ENCODE assay signal across 15 cellular contexts in the genomic region with DNA sequence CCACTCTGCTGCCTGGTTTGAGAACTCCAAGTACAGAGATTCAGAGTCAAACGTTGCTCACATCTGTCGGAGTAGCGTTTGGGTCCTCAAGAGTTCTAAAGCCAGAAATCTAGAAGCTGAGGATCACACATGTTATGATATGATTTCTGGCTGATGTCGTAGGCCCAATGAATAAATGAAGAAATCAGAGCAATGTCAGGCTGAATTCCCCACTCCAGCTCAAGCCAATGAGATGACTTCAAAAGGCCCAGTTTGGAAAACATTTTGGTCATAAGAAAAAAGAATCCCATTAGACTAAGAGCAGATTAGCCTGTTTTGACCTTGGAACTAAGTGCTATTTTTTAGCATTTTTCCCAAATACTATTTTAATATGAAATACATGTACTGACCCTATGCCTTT.
DNase-seq lines count a peak whose midpoint lies in the region; ATAC-seq and TF ChIP-seq lines count a peak whose summit lies in the region.
"Had no signal": no experiment of that assay in that cellular context is flagged by ENCODE, and none has a peak within 500 bp of the region (broad histone marks: within the 10 kb centered on the region; RNA-seq: fewer than 3 reads in every experiment).

No MANE protein-coding gene starts in this region.

- no peaks in the 10 kb centered on the region for H3K9me3 Mint-ChIP-seq in HFFc6
- H3K9me3 Mint-ChIP-seq in activated CD8-positive, alpha-beta T cell treated with anti-CD3 and anti-CD28 coated beads, Interleukin-2, amount 10 ng/mL, durations not matched to agents 7 days and 5 days (ENCODE audit: insufficient read depth), result no peaks in the 10 kb centered on the region
- no peaks in the 10 kb centered on the region for H3K9me3 Mint-ChIP-seq in stimulated activated effector memory CD8-positive, alpha-beta T cell treated with anti-CD3 and anti-CD28 coated beads, Interleukin-12 subunit alpha, Interleukin-12 subunit beta, amount 100 ng/mL, for 72 hours

- CTCF ChIA-PET in activated CD8-positive, alpha-beta T cell treated with anti-CD3 and anti-CD28 coated beads, Interleukin-2, amount 10 ng/mL, durations not matched to agents 7 days and 5 days (lab: Charles Lee), result interaction anchor here (0.9 to 6.8 kb wide), 6 partner anchors 9 to 191 kb away, joined by 3 to 42 read pairs (median 4); no protein-coding TSS in a partner anchor

- peaks cover 53% of the 10 kb centered on the region for H3K36me3 ChIP-seq in right atrium auricular region

- H3K4me3 Mint-ChIP-seq in HFFc6, result peak overlapping the region; percentile 2; the same call in 1 of the 2 replicates
- peak overlapping the region; percentile 63 for H3K4me3 Mint-ChIP-seq in activated CD8-positive, alpha-beta T cell treated with anti-CD3 and anti-CD28 coated beads, Interleukin-2, amount 10 ng/mL, durations not matched to agents 7 days and 5 days
- peak overlapping the region; percentile 71 for H3K4me3 Mint-ChIP-seq in stimulated activated effector memory CD8-positive, alpha-beta T cell treated with anti-CD3 and anti-CD28 coated beads, Interleukin-12 subunit alpha, Interleukin-12 subunit beta, amount 100 ng/mL, for 72 hours
- H3K4me3 Mint-ChIP-seq: dendritic cell treated with granulocyte-macrophage colony-stimulating factor and Interleukin-4, amounts not matched to agents 40 ng/mL and 50 ng/mL, for 4 days had no signal

- peaks cover 2 to 80% of the 10 kb centered on the region in 2 donors for H3K4me1 ChIP-seq in right atrium auricular region

- H3K4me1 Mint-ChIP-seq in HFFc6 (ENCODE audit: low read depth), result peaks cover 96% of the 10 kb centered on the region
- H3K4me1 Mint-ChIP-seq in activated CD8-positive, alpha-beta T cell treated with anti-CD3 and anti-CD28 coated beads, Interleukin-2, amount 10 ng/mL, durations not matched to agents 7 days and 5 days (ENCODE audit: low read depth), result peaks cover 97% of the 10 kb centered on the region
- H3K4me1 Mint-ChIP-seq in stimulated activated effector memory CD8-positive, alpha-beta T cell treated with anti-CD3 and anti-CD28 coated beads, Interleukin-12 subunit alpha, Interleukin-12 subunit beta, amount 100 ng/mL, for 72 hours, result peaks cover 94% of the 10 kb centered on the region

- H3K27me3 ChIP-seq in right atrium auricular region, result no peaks in the 10 kb centered on the region

- peaks cover 4% of the 10 kb centered on the region; the same call in 1 of the 2 replicates for H3K27me3 Mint-ChIP-seq in HFFc6 (ENCODE audit: insufficient read depth)
- H3K27me3 Mint-ChIP-seq in activated CD8-positive, alpha-beta T cell treated with anti-CD3 and anti-CD28 coated beads, Interleukin-2, amount 10 ng/mL, durations not matched to agents 7 days and 5 days (ENCODE audit: low read depth), result no peaks in the 10 kb centered on the region
- H3K27me3 Mint-ChIP-seq: dendritic cell treated with granulocyte-macrophage colony-stimulating factor and Interleukin-4, amounts not matched to agents 40 ng/mL and 50 ng/mL, for 4 days had no signal

- H3K27ac Mint-ChIP-seq in HFFc6, result peak overlapping the region; percentile 79
- peak overlapping the region; percentile 88 for H3K27ac Mint-ChIP-seq in activated CD8-positive, alpha-beta T cell treated with anti-CD3 and anti-CD28 coated beads, Interleukin-2, amount 10 ng/mL, durations not matched to agents 7 days and 5 days
- H3K27ac Mint-ChIP-seq in stimulated activated effector memory CD8-positive, alpha-beta T cell treated with anti-CD3 and anti-CD28 coated beads, Interleukin-12 subunit alpha, Interleukin-12 subunit beta, amount 100 ng/mL, for 72 hours, result peak overlapping the region; percentile 96
- H3K27ac Mint-ChIP-seq: dendritic cell treated with granulocyte-macrophage colony-stimulating factor and Interleukin-4, amounts not matched to agents 40 ng/mL and 50 ng/mL, for 4 days had no signal

- H3K36me3 Mint-ChIP-seq in HFFc6 (ENCODE audit: low read depth), result peaks cover 81% of the 10 kb centered on the region
- H3K36me3 Mint-ChIP-seq in activated CD8-positive, alpha-beta T cell treated with anti-CD3 and anti-CD28 coated beads, Interleukin-2, amount 10 ng/mL, durations not matched to agents 7 days and 5 days (ENCODE audit: low read depth), result peaks cover 98% of the 10 kb centered on the region
- peaks cover 100% of the 10 kb centered on the region for H3K36me3 Mint-ChIP-seq in stimulated activated effector memory CD8-positive, alpha-beta T cell treated with anti-CD3 and anti-CD28 coated beads, Interleukin-12 subunit alpha, Interleukin-12 subunit beta, amount 100 ng/mL, for 72 hours

- TF ChIP-seq CTCF in HFFc6 (IDR thresholded peaks at IDR 0.05), result no peak
- no peak for TF ChIP-seq CTCF in right atrium auricular region (IDR thresholded peaks at IDR 0.05)

- no peaks in the 10 kb centered on the region for H3K9me3 ChIP-seq in right atrium auricular region
- H3K9me3 ChIP-seq: mucosa of descending colon had no signal

- POLR2A ChIA-PET in activated CD8-positive, alpha-beta T cell treated with anti-CD3 and anti-CD28 coated beads, Interleukin-2, amount 10 ng/mL, durations not matched to agents 7 days and 5 days (lab: Charles Lee), result interaction anchor here (0.6 to 16.8 kb wide), 9 partner anchors 8 to 45 kb away, joined by 3 to 175 read pairs (median 6); no protein-coding TSS in a partner anchor

- ATAC-seq in activated CD8-positive, alpha-beta T cell treated with anti-CD3 and anti-CD28 coated beads, Interleukin-2, amount 10 ng/mL, durations not matched to agents 7 days and 5 days, result no peak
- no peak for ATAC-seq in stimulated activated effector memory CD8-positive, alpha-beta T cell treated with anti-CD3 and anti-CD28 coated beads, Interleukin-12 subunit alpha, Interleukin-12 subunit beta, amount 100 ng/mL, for 72 hours
- no peak for ATAC-seq in GM21737 (IDR thresholded peaks at IDR 0.05; ENCODE audit: unreplicated experiment)
- ATAC-seq in GM19324 (IDR thresholded peaks at IDR 0.05; ENCODE audit: low FRiP score, unreplicated experiment), result no peak
- ATAC-seq: mucosa of descending colon had no signal

- DNase-seq in HFFc6 (no peak), right atrium auricular region (ENCODE audit: low spot score) (no peak), CD1c-positive myeloid dendritic cell (ENCODE audit: extremely low spot score) (no peak), NOMO-1 (lab: John Stamatoyannopoulos, UW; ENCODE audit: unreplicated experiment in 2 of 2) (no peak)
- no peak for DNase-seq in activated CD8-positive, alpha-beta T cell treated with anti-CD3 and anti-CD28 coated beads, Interleukin-2, amount 10 ng/mL, durations not matched to agents 7 days and 5 days
- no peak for DNase-seq in stimulated activated effector memory CD8-positive, alpha-beta T cell treated with anti-CD3 and anti-CD28 coated beads, Interleukin-12 subunit alpha, Interleukin-12 subunit beta, amount 100 ng/mL, for 72 hours (ENCODE audit: low spot score in 2 of 2)
- DNase-seq: activated CD8-positive, alpha-beta memory T cell treated with anti-CD3 and anti-CD28 coated beads, Interleukin-2, amount 50 U/mL, for 4 hours; DMS79; head of caudate nucleus; mucosa of descending colon; NCI-H69; substantia nigra had no signal

- H3K4me3 ChIP-seq in right atrium auricular region, result no peak overlapping the region
- H3K4me3 ChIP-seq: mucosa of descending colon had no signal

- peak overlapping the region; percentile 60 to 69 for H3K27ac ChIP-seq in right atrium auricular region

Comparison
In these comparisons a context has a peak if more than half of its experiments do, and no peak if none do; other contexts are left out.
1. H3K4me3 Mint-ChIP-seq: peak in every context shown above with its lines; median percentile 71 in stimulated activated effector memory CD8-positive, alpha-beta T cell treated with anti-CD3 and anti-CD28 coated beads, Interleukin-12 subunit alpha, Interleukin-12 subunit beta, amount 100 ng/mL, for 72 hours; 63 in activated CD8-positive, alpha-beta T cell treated with anti-CD3 and anti-CD28 coated beads, Interleukin-2, amount 10 ng/mL, durations not matched to agents 7 days and 5 days; 2 in HFFc6.